ENCODE assay signal across 21 cellular contexts in the genomic region with DNA sequence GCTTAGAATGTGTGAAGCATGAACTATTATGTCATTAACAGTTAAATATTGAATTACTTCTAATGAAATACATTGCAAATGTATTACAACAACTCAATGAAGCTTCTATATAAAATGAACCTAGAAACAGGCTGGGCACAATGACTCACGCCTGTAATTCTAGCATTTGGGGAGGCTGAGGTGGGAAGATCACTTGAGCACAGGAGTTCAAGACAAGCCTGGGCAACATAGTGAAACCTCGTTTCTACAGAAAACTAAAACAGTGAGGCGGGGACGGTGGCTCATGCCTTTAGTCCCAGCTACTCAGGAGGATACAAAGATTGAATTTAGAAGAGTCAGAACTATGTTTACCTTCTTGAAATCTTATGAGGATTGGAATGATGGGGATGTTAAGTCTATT.
"Had no signal": no experiment of that assay in that cellular context is flagged by ENCODE, and none has a peak within 500 bp of the region (broad histone marks: within the 10 kb centered on the region; RNA-seq: fewer than 3 reads in every experiment).

No MANE protein-coding gene starts in this region.

- H3K9me3 Mint-ChIP-seq: endodermal cell had no signal

- H3K27ac ChIP-seq: colonic mucosa, esophagus muscularis mucosa, gastrocnemius medialis, heart right ventricle, left lung, lower lobe of right lung had no signal

- H3K36me3 Mint-ChIP-seq: mesothelial cell of epicardium, naive B cell had no signal

- H3K27ac Mint-ChIP-seq: dendritic cell treated with granulocyte-macrophage colony-stimulating factor and Interleukin-4, amounts not matched to agents 40 ng/mL and 50 ng/mL, for 4 days; effector memory CD8-positive, alpha-beta T cell; endodermal cell; mesothelial cell of epicardium; naive B cell had no signal

- H3K9me3 ChIP-seq: colonic mucosa, esophagus muscularis mucosa, gastrocnemius medialis, heart right ventricle, lower lobe of right lung, mucosa of descending colon had no signal

- H3K27me3 ChIP-seq: colonic mucosa, esophagus muscularis mucosa, gastrocnemius medialis, heart right ventricle, left lung had no signal

- H3K36me3 ChIP-seq: colonic mucosa, esophagus muscularis mucosa, gastrocnemius medialis, heart right ventricle, left lung, lower lobe of right lung had no signal

- H3K4me1 ChIP-seq: colonic mucosa, esophagus muscularis mucosa, gastrocnemius medialis, heart right ventricle, left lung, lower lobe of right lung had no signal

- H3K27me3 Mint-ChIP-seq: dendritic cell treated with granulocyte-macrophage colony-stimulating factor and Interleukin-4, amounts not matched to agents 40 ng/mL and 50 ng/mL, for 4 days; effector memory CD8-positive, alpha-beta T cell; naive B cell had no signal

- H3K4me3 ChIP-seq: colonic mucosa, esophagus muscularis mucosa, gastrocnemius medialis, heart right ventricle, left lung, lower lobe of right lung, mucosa of descending colon had no signal

- ATAC-seq: effector memory CD8-positive, alpha-beta T cell; gastrocnemius medialis; heart right ventricle; left cardiac atrium; left lung; left ventricle myocardium superior; lower lobe of right lung; mucosa of descending colon had no signal

- DNase-seq: colonic mucosa; cortex of kidney; effector CD8-positive, alpha-beta T cell; effector memory CD8-positive, alpha-beta T cell; endodermal cell; foreskin melanocyte; gastrocnemius medialis; glutamatergic neuron; head of caudate nucleus; heart right ventricle; hippocampal formation; left cardiac atrium; left lung; left ventricle myocardium superior; lower lobe of right lung; mesenchymal stem cell; mucosa of descending colon; naive B cell had no signal

- H3K4me3 Mint-ChIP-seq: dendritic cell treated with granulocyte-macrophage colony-stimulating factor and Interleukin-4, amounts not matched to agents 40 ng/mL and 50 ng/mL, for 4 days; effector memory CD8-positive, alpha-beta T cell; endodermal cell; mesothelial cell of epicardium; naive B cell had no signal

- H3K4me1 Mint-ChIP-seq: endodermal cell, mesothelial cell of epicardium, naive B cell had no signal
